23 cellular contexts compared by ENCODE assay signal in the genomic region with DNA sequence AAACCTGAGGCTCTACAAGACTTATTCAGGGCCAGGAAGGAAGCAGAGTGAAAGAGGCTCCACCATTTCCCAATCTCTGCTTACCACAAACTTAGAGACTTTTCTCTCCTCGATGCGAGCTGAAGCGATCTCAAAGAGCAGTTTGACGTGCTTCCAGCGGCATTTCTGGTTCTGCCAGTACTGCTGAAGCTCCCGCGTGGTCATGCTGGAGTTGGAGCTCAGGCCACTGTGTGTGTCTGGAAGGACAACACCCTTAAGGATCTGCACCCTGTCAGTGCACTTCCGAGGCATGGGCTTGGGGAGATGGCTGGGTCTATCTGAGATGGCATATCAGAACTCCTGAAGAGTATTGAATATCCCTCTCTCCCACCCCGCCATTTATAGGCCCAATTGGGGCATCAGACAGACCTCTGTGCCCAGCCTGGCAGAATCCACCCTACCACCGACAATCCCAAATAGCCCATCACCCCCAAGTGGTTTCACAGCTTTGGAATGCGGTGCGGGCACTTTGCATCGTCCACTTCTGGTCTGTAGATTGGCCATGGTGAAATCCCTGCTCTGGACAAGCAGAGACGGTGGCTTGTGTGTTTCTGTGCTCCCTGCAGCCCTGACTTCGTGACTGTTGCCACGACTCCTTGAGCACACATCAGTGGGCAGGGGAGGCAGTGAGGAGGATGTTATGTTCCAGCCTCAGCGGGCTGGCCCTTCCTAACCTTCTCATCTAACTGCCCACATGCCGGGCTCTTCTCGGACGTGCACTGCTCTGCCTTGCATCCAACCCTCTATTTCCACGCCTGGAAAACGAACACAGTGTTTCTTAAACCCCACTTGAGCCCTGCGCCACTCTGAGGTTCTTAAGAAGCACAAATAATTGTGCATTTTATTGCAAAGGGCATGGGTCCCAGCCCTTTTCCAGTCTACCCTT. TPM values are rescaled to one million over a fixed set of nuclear protein-coding genes. Genes with fewer than 3 reads are reported as not detected.
DNase-seq lines count a peak whose midpoint lies in the region; ATAC-seq and TF ChIP-seq lines count a peak whose summit lies in the region.
"Had no signal": no experiment of that assay in that cellular context is flagged by ENCODE, and none has a peak within 500 bp of the region (broad histone marks: within the 10 kb centered on the region; RNA-seq: fewer than 3 reads in every experiment).

No MANE protein-coding gene starts in this region.

- no peak for ATAC-seq in CD4-positive, alpha-beta T cell (ENCODE audit: poor library complexity)
- no peak for ATAC-seq in GM18909 (IDR thresholded peaks at IDR 0.05; ENCODE audit: poor library complexity, unreplicated experiment)
- no peak for ATAC-seq in GM18858 (IDR thresholded peaks at IDR 0.05; ENCODE audit: unreplicated experiment)

- BruUV-seq in Calu3 (replicated peaks; lab: Mats Ljungman, UMichigan) = no TSS peak

- H3K27me3 Mint-ChIP-seq in CD4-positive, alpha-beta T cell = no peaks in the 10 kb centered on the region
- H3K27me3 Mint-ChIP-seq in Calu3 (ENCODE audit: unreplicated experiment) (peaks cover 12% of the 10 kb centered on the region), chondrocyte (ENCODE audit: low read depth) (no peaks in the 10 kb centered on the region)

- H3K9me3 ChIP-seq in CD4-positive, alpha-beta T cell (ENCODE audit: control insufficient read depth, low read length) = peaks cover 19% of the 10 kb centered on the region
- no peaks in the 10 kb centered on the region for H3K9me3 ChIP-seq in neutrophil

- H3K4me3 Mint-ChIP-seq in CD4-positive, alpha-beta T cell = no peak overlapping the region
- H3K4me3 Mint-ChIP-seq in Calu3 (ENCODE audit: low read depth, unreplicated experiment) = no peak overlapping the region
- H3K4me3 Mint-ChIP-seq in chondrocyte (ENCODE audit: unreplicated experiment) = no peak overlapping the region
- H3K4me3 Mint-ChIP-seq: H9; T-helper 1 cell treated with Interleukin-12 subunit alpha and Interleukin-12 subunit beta and Interleukin-4 antibody, amounts not matched to agents 30 μg/mL and 1 μg/mL, for 36 hours had no signal

- POLR2A ChIA-PET in CD4-positive, alpha-beta T cell (lab: Charles Lee) = interaction anchor here (0.6 to 13.0 kb wide), 3 partner anchors 7 to 523 kb away, joined by 3 to 174 read pairs (median 5); a partner anchor contains a TSS

- no peak overlapping the region for H3K27ac ChIP-seq in CD4-positive, alpha-beta T cell (ENCODE audit: low read depth, low read length)
- peak overlapping the region; percentile 92 for H3K27ac ChIP-seq in neutrophil
- H3K27ac ChIP-seq: gastrocnemius medialis, thoracic aorta, VCaP had no signal

- H3K4me3 ChIP-seq in neutrophil (ENCODE audit: low read depth in 1 of 2, low read length in 1 of 2) = no peak overlapping the region
- H3K4me3 ChIP-seq: gastrocnemius medialis, thoracic aorta had no signal

- no peaks in the 10 kb centered on the region for H3K27me3 ChIP-seq in CD4-positive, alpha-beta T cell (ENCODE audit: control insufficient read depth, insufficient read depth, low read length)
- H3K27me3 ChIP-seq in neutrophil = no peaks in the 10 kb centered on the region
- H3K27me3 ChIP-seq: gastrocnemius medialis had no signal

- H3K4me1 Mint-ChIP-seq in CD4-positive, alpha-beta T cell (ENCODE audit: low read depth) = peaks cover 57% of the 10 kb centered on the region
- peaks cover 15% of the 10 kb centered on the region for H3K4me1 Mint-ChIP-seq in Calu3 (ENCODE audit: low read depth, unreplicated experiment)
- no peaks in the 10 kb centered on the region for H3K4me1 Mint-ChIP-seq in chondrocyte (ENCODE audit: low read depth)
- H3K4me1 Mint-ChIP-seq: H9 had no signal

- CTCF ChIA-PET in CD4-positive, alpha-beta T cell (lab: Charles Lee) = interaction anchor here (1.3 to 6.0 kb wide), 3 partner anchors 9 to 130 kb away, joined by 4 to 53 read pairs (median 9); no protein-coding TSS in a partner anchor
- CTCF ChIA-PET in Calu3 (lab: Charles Lee) = interaction anchor here (0.6 to 1.9 kb wide), 5 partner anchors 9 to 397 kb away, joined by 3 to 16 read pairs (median 4); no protein-coding TSS in a partner anchor

- intact Hi-C loops in CD4-positive, alpha-beta T cell (cut with DNase I, micrococcal nuclease) = no loop called here
- intact Hi-C loops in Calu3 (cut with micrococcal nuclease; ENCODE audit: unreplicated experiment) = no loop called here

- peaks cover 49 to 61% of the 10 kb centered on the region in 2 experiments for H3K4me1 ChIP-seq in neutrophil (ENCODE audit: control insufficient read depth in 1 of 2, insufficient read depth in 1 of 2, low read depth in 1 of 2, low read length in 1 of 2)
- H3K4me1 ChIP-seq: gastrocnemius medialis had no signal

- H3K9me3 Mint-ChIP-seq in CD4-positive, alpha-beta T cell = peaks cover 6% of the 10 kb centered on the region
- peaks cover 13% of the 10 kb centered on the region for H3K9me3 Mint-ChIP-seq in Calu3 (ENCODE audit: low read depth, unreplicated experiment)
- H3K9me3 Mint-ChIP-seq in chondrocyte (ENCODE audit: low read depth) = peaks cover 12% of the 10 kb centered on the region

- no peak for DNase-seq in CD4-positive, alpha-beta T cell
- DNase-seq in Calu3 (peak; percentile 31), chondrocyte (ENCODE audit: low spot score) (peak; percentile 40), ecto neural progenitor cell (ENCODE audit: low spot score) (no peak)
- DNase-seq: activated T-cell treated with anti-CD3 and anti-CD28 coated beads, Interleukin-2, amount 50 U/mL, for 48 hours; dermis blood vessel endothelial cell; DMS79 treated with DMSO at 0.1 percent for 48 hours; gastrocnemius medialis; H9; Karpas-422; mesenchymal stem cell; NCI-H1048; NCI-H2081 treated with DMSO at 0.1 percent for 48 hours; NCI-H510A; stimulated activated CD4-positive, alpha-beta T cell treated with anti-CD3 and anti-CD28 coated beads, Interleukin-1b, Interleukin-23, amount 100 ng/mL, for 48 hours; stimulated activated naive CD4-positive, alpha-beta T cell had no signal

- no peak for TF ChIP-seq CTCF in CD4-positive, alpha-beta T cell (IDR thresholded peaks at IDR 0.05)
- TF ChIP-seq CTCF in Calu3 (IDR thresholded peaks at IDR 0.05; ENCODE audit: unreplicated experiment) (no peak), chondrocyte (IDR thresholded peaks at IDR 0.05) (no peak), neutrophil (IDR thresholded peaks at IDR 0.05) (no peak)

- H3K36me3 ChIP-seq in neutrophil = peaks cover 84% of the 10 kb centered on the region
- H3K36me3 ChIP-seq: gastrocnemius medialis had no signal

- H3K27ac Mint-ChIP-seq in CD4-positive, alpha-beta T cell = peak overlapping the region; percentile 84
- H3K27ac Mint-ChIP-seq in Calu3 (ENCODE audit: unreplicated experiment) (no peak overlapping the region), chondrocyte (ENCODE audit: unreplicated experiment) (no peak overlapping the region)
- H3K27ac Mint-ChIP-seq: H9; T-helper 1 cell treated with Interleukin-12 subunit alpha and Interleukin-12 subunit beta and Interleukin-4 antibody, amounts not matched to agents 30 μg/mL and 1 μg/mL, for 36 hours had no signal

- peaks cover 96% of the 10 kb centered on the region for H3K36me3 Mint-ChIP-seq in CD4-positive, alpha-beta T cell (ENCODE audit: low read depth)
- H3K36me3 Mint-ChIP-seq in Calu3 (ENCODE audit: insufficient read depth, unreplicated experiment) (peaks cover 4% of the 10 kb centered on the region), chondrocyte (ENCODE audit: low read depth) (peaks cover 1% of the 10 kb centered on the region)

RNA-seq across cellular contexts. Expression of a gene that starts 5.2 kb away (rescaled TPM):
- 10 to 100 TPM; 26.6 TPM for total RNA-seq in CD4-positive, alpha-beta T cell
- total RNA-seq in Calu3 (2022) (not detected in 2 replicates), chondrocyte (not detected in 3 replicates)
- total RNA-seq: H9, HT1080 had no signal

RNA-seq across cellular contexts. Expression of a gene that starts 17.5 kb away (rescaled TPM):
- 1 to 10 TPM; 4.5 to 5.3 TPM for total RNA-seq in CD4-positive, alpha-beta T cell
- total RNA-seq in Calu3 (2022) = 0.87 and 1.1 TPM in 2 replicates
- 0.05 to 0.44 TPM (median 0.07 TPM) in 3 replicates for total RNA-seq in chondrocyte
- total RNA-seq: HT1080 had no signal

Comparison
In these comparisons a context has a peak if more than half of its experiments do, and no peak if none do; other contexts are left out.
1. DNase-seq: peak in Calu3 (single experiment) and chondrocyte (single experiment); none in CD4-positive, alpha-beta T cell (0 of 10) and ecto neural progenitor cell (single experiment).
2. RNA of a gene that starts 5.2 kb away (total RNA-seq): 26.6 TPM in CD4-positive, alpha-beta T cell; not detected in Calu3 and not detected in chondrocyte; every median in the first group is over 10 times any median in the second.